2 cellular contexts compared by ENCODE assay signal in the genomic region with DNA sequence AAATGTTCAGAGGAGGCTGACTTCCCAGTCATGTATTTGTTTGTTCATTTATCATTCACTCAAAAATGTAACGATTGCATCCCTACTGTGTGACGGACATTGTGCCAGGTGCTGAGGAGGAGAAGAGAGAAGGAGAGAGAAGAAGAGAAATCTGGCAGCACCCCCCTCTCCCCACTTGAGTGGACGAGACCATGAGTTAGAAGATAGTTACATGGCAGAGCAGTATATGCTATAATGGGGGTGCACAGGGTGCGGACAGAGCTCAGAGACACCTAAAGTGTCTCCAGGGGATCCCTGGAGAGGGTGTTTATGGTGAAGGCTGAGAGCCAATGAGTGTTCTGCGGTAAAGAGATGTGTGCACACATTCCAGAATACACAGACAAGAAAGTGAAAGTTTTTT.
TF ChIP-seq lines count a peak whose summit lies in the region.

No MANE protein-coding gene starts in this region.

TF ChIP-seq in HEK293, 187 proteins besides CTCF, POLR2A, EP300 and RAD21 (continued from another document):
- TF ChIP-seq, protein P1, sequence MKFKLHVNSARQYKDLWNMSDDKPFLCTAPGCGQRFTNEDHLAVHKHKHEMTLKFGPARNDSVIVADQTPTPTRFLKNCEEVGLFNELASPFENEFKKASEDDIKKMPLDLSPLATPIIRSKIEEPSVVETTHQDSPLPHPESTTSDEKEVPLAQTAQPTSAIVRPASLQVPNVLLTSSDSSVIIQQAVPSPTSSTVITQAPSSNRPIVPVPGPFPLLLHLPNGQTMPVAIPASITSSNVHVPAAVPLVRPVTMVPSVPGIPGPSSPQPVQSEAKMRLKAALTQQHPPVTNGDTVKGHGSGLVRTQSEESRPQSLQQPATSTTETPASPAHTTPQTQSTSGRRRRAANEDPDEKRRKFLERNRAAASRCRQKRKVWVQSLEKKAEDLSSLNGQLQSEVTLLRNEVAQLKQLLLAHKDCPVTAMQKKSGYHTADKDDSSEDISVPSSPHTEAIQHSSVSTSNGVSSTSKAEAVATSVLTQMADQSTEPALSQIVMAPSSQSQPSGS (tag by site-specific recombination; IDR thresholded peaks at IDR 0.05; ENCODE audit: low read depth): no peak
- TF ChIP-seq ZNF426 (tag by site-specific recombination; IDR thresholded peaks at IDR 0.05): no peak
- TF ChIP-seq, protein P2, sequence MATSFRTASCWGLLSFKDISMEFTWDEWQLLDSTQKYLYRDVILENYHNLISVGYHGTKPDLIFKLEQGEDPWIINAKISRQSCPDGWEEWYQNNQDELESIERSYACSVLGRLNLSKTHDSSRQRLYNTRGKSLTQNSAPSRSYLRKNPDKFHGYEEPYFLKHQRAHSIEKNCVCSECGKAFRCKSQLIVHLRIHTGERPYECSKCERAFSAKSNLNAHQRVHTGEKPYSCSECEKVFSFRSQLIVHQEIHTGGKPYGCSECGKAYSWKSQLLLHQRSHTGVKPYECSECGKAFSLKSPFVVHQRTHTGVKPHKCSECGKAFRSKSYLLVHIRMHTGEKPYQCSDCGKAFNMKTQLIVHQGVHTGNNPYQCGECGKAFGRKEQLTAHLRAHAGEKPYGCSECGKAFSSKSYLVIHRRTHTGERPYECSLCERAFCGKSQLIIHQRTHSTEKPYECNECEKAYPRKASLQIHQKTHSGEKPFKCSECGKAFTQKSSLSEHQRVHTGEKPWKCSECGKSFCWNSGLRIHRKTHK (tag by site-specific recombination; IDR thresholded peaks at IDR 0.05): 0 out of 2 replicates have a peak, but pooled peaks have one; percentile 21
- no peak for TF ChIP-seq YY1 (tag by site-specific recombination; IDR thresholded peaks at IDR 0.05)
- TF ChIP-seq, protein P3, sequence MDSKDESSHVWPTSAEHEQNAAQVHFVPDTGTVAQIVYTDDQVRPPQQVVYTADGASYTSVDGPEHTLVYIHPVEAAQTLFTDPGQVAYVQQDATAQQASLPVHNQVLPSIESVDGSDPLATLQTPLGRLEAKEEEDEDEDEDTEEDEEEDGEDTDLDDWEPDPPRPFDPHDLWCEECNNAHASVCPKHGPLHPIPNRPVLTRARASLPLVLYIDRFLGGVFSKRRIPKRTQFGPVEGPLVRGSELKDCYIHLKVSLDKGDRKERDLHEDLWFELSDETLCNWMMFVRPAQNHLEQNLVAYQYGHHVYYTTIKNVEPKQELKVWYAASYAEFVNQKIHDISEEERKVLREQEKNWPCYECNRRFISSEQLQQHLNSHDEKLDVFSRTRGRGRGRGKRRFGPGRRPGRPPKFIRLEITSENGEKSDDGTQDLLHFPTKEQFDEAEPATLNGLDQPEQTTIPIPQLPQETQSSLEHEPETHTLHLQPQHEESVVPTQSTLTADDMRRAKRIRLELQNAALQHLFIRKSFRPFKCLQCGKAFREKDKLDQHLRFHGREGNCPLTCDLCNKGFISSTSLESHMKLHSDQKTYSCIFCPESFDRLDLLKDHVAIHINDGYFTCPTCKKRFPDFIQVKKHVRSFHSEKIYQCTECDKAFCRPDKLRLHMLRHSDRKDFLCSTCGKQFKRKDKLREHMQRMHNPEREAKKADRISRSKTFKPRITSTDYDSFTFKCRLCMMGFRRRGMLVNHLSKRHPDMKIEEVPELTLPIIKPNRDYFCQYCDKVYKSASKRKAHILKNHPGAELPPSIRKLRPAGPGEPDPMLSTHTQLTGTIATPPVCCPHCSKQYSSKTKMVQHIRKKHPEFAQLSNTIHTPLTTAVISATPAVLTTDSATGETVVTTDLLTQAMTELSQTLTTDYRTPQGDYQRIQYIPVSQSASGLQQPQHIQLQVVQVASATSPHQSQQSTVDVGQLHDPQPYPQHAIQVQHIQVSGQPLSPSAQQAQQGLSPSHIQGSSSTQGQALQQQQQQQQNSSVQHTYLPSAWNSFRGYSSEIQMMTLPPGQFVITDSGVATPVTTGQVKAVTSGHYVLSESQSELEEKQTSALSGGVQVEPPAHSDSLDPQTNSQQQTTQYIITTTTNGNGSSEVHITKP (tag by site-specific recombination; IDR thresholded peaks at IDR 0.05): peak; percentile 54; the same call in 1 of the 2 replicates
- TF ChIP-seq GLIS2 (tag by site-specific recombination; IDR thresholded peaks at IDR 0.05): no peak
- TF ChIP-seq OSR2 (tag by site-specific recombination; IDR thresholded peaks at IDR 0.05): no peak
- no peak for TF ChIP-seq ZNF549 (tag by site-specific recombination; IDR thresholded peaks at IDR 0.05)

TF ChIP-seq in K562, 482 proteins besides CTCF, POLR2A, EP300 and RAD21 (continued from another document):
- TF ChIP-seq, protein P3 (IDR thresholded peaks at IDR 0.05; ENCODE audit: partially characterized antibody): peak; percentile 59
- no peak for TF ChIP-seq EZH2 (IDR thresholded peaks at IDR 0.05; ENCODE audit: borderline replicate concordance, low read depth, low read length)
TF ChIP-seq in K562: peak in this region for 1.
